9 cellular contexts compared by ENCODE assay signal in genomic region chr9:94952553-94953373, GRCh38.
DNase-seq lines count a peak whose midpoint lies in the region; ATAC-seq and TF ChIP-seq lines count a peak whose summit lies in the region.
"Had no signal": no experiment of that assay in that cellular context is flagged by ENCODE, and none has a peak within 500 bp of the region (broad histone marks: within the 10 kb centered on the region; RNA-seq: fewer than 3 reads in every experiment).

No MANE protein-coding gene starts in this region.

- H2BK5ac ChIP-seq in mesendoderm (ENCODE audit: low read length): no peak overlapping the region

- CTCF ChIA-PET in HEK293 (lab: Yijun Ruan, JAX): interaction anchor here (0.6 to 1.0 kb wide), 3 partner anchors 95 to 176 kb away, joined by 3 read pairs; no protein-coding TSS in a partner anchor
- CTCF ChIA-PET in activated CD8-positive, alpha-beta T cell treated with anti-CD3 and anti-CD28 coated beads for 36 hours (lab: Charles Lee): interaction anchor here (1.1 to 2.2 kb wide), 2 partner anchors 174 to 175 kb away, joined by 5 read pairs; no protein-coding TSS in a partner anchor

- intact Hi-C loops in activated CD8-positive, alpha-beta T cell treated with anti-CD3 and anti-CD28 coated beads for 36 hours (cut with micrococcal nuclease): no loop called here

- H2AK5ac ChIP-seq in mesendoderm (ENCODE audit: low read length): no peak overlapping the region

- H3K9ac ChIP-seq in mesendoderm (ENCODE audit: low read length): no peak overlapping the region

- no peak overlapping the region for H3K23ac ChIP-seq in mesendoderm (ENCODE audit: low read length)

- H3K79me1 ChIP-seq in mesendoderm (ENCODE audit: low read length): no peaks in the 10 kb centered on the region

- H3K4me3 ChIP-seq in HEK293 (ENCODE audit: low read depth, low read length) (no peak overlapping the region), mesendoderm (ENCODE audit: low read length) (no peak overlapping the region)

- H3K4me1 ChIP-seq in HEK293 (ENCODE audit: control insufficient read depth, insufficient read depth, low read length) (no peaks in the 10 kb centered on the region), mesendoderm (ENCODE audit: control insufficient read depth, low read depth, low read length) (peaks cover 35% of the 10 kb centered on the region)

- no CpG with 5 or more reads among the region's 8 CpGs for WGBS in mesendoderm (ENCODE audit: extremely low coverage, insufficient coverage, low lambda C conversion rate)

- no peaks in the 10 kb centered on the region for H3K79me2 ChIP-seq in mesendoderm (ENCODE audit: control insufficient read depth, insufficient read depth, low read length)

- no peak overlapping the region for H3K56ac ChIP-seq in mesendoderm (ENCODE audit: low read length)

- POLR2A ChIA-PET in HEK293 (lab: Yijun Ruan, JAX): interaction anchor here (0.5 kb wide), 1 partner anchor 143 kb away, joined by 5 read pairs; no protein-coding TSS in a partner anchor
- POLR2A ChIA-PET in activated CD8-positive, alpha-beta T cell treated with anti-CD3 and anti-CD28 coated beads for 36 hours (lab: Charles Lee): interaction anchor here (1.0 kb wide), 1 partner anchor 8 kb away, joined by 3 read pairs; no protein-coding TSS in a partner anchor

- H2BK15ac ChIP-seq in mesendoderm (replicated peaks; ENCODE audit: low read depth): no peak overlapping the region

- no peaks in the 10 kb centered on the region for H3K27me3 Mint-ChIP-seq in activated CD8-positive, alpha-beta T cell treated with anti-CD3 and anti-CD28 coated beads for 36 hours
- H3K27me3 Mint-ChIP-seq: dendritic cell treated with granulocyte-macrophage colony-stimulating factor and Interleukin-4, amounts not matched to agents 40 ng/mL and 50 ng/mL, for 4 days had no signal

- no peaks in the 10 kb centered on the region for H3K9me3 ChIP-seq in HEK293 (ENCODE audit: control insufficient read depth, insufficient read depth, low read depth, low read length)

- H2BK120ac ChIP-seq in mesendoderm (ENCODE audit: low read depth, low read length): no peak overlapping the region

- H3K36me3 ChIP-seq in HEK293 (ENCODE audit: control insufficient read depth in 2 of 2, insufficient read depth in 1 of 2, low read length in 2 of 2): peaks cover 0 to 13% of the 10 kb centered on the region in 2 experiments; a peak in 1 of 3 replicates
- no peaks in the 10 kb centered on the region for H3K36me3 ChIP-seq in mesendoderm (ENCODE audit: control insufficient read depth, insufficient read depth, low read length)

- peak overlapping the region; percentile 83 for H3K27ac Mint-ChIP-seq in activated CD8-positive, alpha-beta T cell treated with anti-CD3 and anti-CD28 coated beads for 36 hours
- H3K27ac Mint-ChIP-seq: dendritic cell treated with granulocyte-macrophage colony-stimulating factor and Interleukin-4, amounts not matched to agents 40 ng/mL and 50 ng/mL, for 4 days had no signal

- H3K27me3 ChIP-seq in mesendoderm (ENCODE audit: insufficient read depth, low read length, poor library complexity): no peaks in the 10 kb centered on the region

- TF ChIP-seq CTCF in HEK293 (tag by site-specific recombination; IDR thresholded peaks at IDR 0.05): no peak
- no peak for TF ChIP-seq CTCF in activated CD8-positive, alpha-beta T cell treated with anti-CD3 and anti-CD28 coated beads for 36 hours (IDR thresholded peaks at IDR 0.05)

- H3K36me3 Mint-ChIP-seq in activated CD8-positive, alpha-beta T cell treated with anti-CD3 and anti-CD28 coated beads for 36 hours (ENCODE audit: low read depth): peaks cover 15% of the 10 kb centered on the region

- H3K9me3 Mint-ChIP-seq in activated CD8-positive, alpha-beta T cell treated with anti-CD3 and anti-CD28 coated beads for 36 hours: no peaks in the 10 kb centered on the region
- H3K9me3 Mint-ChIP-seq: dendritic cell treated with granulocyte-macrophage colony-stimulating factor and Interleukin-4, amounts not matched to agents 40 ng/mL and 50 ng/mL, for 4 days had no signal

- peak; percentile 57 for ATAC-seq in GM18499 (IDR thresholded peaks at IDR 0.05; ENCODE audit: insufficient read depth, unreplicated experiment)
- peak; percentile 94 for ATAC-seq in activated CD8-positive, alpha-beta T cell treated with anti-CD3 and anti-CD28 coated beads for 36 hours

- peak overlapping the region; percentile 39 for H3K4me3 Mint-ChIP-seq in activated CD8-positive, alpha-beta T cell treated with anti-CD3 and anti-CD28 coated beads for 36 hours
- H3K4me3 Mint-ChIP-seq: dendritic cell treated with granulocyte-macrophage colony-stimulating factor and Interleukin-4, amounts not matched to agents 40 ng/mL and 50 ng/mL, for 4 days had no signal

- no peak overlapping the region for H3K4ac ChIP-seq in mesendoderm (ENCODE audit: low read depth, low read length)

- peaks cover 38% of the 10 kb centered on the region for H3K4me1 Mint-ChIP-seq in activated CD8-positive, alpha-beta T cell treated with anti-CD3 and anti-CD28 coated beads for 36 hours (ENCODE audit: low read depth)

- no peak overlapping the region for H3K4me2 ChIP-seq in mesendoderm (ENCODE audit: low read length)

- H4K5ac ChIP-seq in mesendoderm (ENCODE audit: low read length): no peak overlapping the region

- H4K8ac ChIP-seq in mesendoderm (ENCODE audit: low read depth, low read length): no peak overlapping the region

- H3K27ac ChIP-seq in HEK293 (ENCODE audit: extremely low read depth, low read depth, low read length) (no peak overlapping the region), mesendoderm (ENCODE audit: low read depth, low read length) (no peak overlapping the region)

- no peak overlapping the region for H3K18ac ChIP-seq in mesendoderm (ENCODE audit: low read length)

- peak; percentile 26 for DNase-seq in activated CD8-positive, alpha-beta T cell treated with anti-CD3 and anti-CD28 coated beads for 36 hours
- peak; percentile 49 for DNase-seq in left kidney (ENCODE audit: low read depth, low spot score)
- DNase-seq in NCI-H187 (lab: John Stamatoyannopoulos, UW): no peak
- no peak for DNase-seq in AML-193 (lab: John Stamatoyannopoulos, UW)
- DNase-seq in HCEC 1CT: no peak
- DNase-seq in mesendoderm: no peak

TF ChIP-seq in HEK293, 187 proteins besides CTCF, POLR2A, EP300 and RAD21:
- no peak for TF ChIP-seq ZNF2 (tag by site-specific recombination; IDR thresholded peaks at IDR 0.05)
- TF ChIP-seq TRIM28 (IDR thresholded peaks at IDR 0.05; ENCODE audit: borderline replicate concordance, low read length): peak; percentile 71; the same call in 1 of the 2 replicates

Comparison
In these comparisons a context has a peak if more than half of its experiments do, and no peak if none do; other contexts are left out.
1. DNase-seq: peak in activated CD8-positive, alpha-beta T cell treated with anti-CD3 and anti-CD28 coated beads for 36 hours (single experiment) and left kidney (single experiment); none in NCI-H187 (0 of 2), AML-193 (0 of 2), HCEC 1CT (single experiment) and mesendoderm (single experiment).